Comparison of ENCODE assay signal across 22 cellular contexts in the genomic region with DNA sequence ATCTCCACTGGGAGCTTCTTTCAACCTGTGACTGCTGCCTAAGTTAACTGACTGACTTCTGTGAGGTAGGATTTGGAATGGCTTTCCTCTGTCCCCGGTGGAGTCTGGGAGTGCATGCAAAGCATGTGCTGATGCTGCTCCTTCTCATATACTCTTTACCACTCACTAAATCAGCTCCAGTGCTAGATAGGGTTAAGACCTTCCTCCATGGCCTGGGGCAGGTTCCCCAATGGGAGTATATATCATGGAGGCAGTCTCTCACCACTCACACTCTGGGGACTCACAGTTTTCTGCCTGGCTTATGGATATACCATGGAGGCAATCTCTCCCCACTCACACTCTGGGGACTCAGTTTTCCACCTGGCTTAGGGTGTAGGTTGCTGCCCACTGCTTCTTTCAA. TPM values are rescaled to one million over a fixed set of nuclear protein-coding genes. Genes with fewer than 3 reads are reported as not detected.
DNase-seq lines count a peak whose midpoint lies in the region; ATAC-seq and TF ChIP-seq lines count a peak whose summit lies in the region.
"Had no signal": no experiment of that assay in that cellular context is flagged by ENCODE, and none has a peak within 500 bp of the region (broad histone marks: within the 10 kb centered on the region; RNA-seq: fewer than 3 reads in every experiment).

No MANE protein-coding gene starts in this region.

- H3K27me3 Mint-ChIP-seq in activated naive CD4-positive, alpha-beta T cell treated with anti-CD3 and anti-CD28 coated beads for 36 hours (ENCODE audit: low read depth) = peaks cover 3% of the 10 kb centered on the region
- H3K27me3 Mint-ChIP-seq in activated CD8-positive, alpha-beta T cell treated with anti-CD3 and anti-CD28 coated beads, Interleukin-2, amount 10 ng/mL, durations not matched to agents 7 days and 5 days (ENCODE audit: low read depth) = no peaks in the 10 kb centered on the region
- H3K27me3 Mint-ChIP-seq in naive thymus-derived CD8-positive, alpha-beta T cell = no peaks in the 10 kb centered on the region
- H3K27me3 Mint-ChIP-seq: memory B cell had no signal

- no peak overlapping the region for H3K4me3 ChIP-seq in tibial nerve
- H3K4me3 ChIP-seq: breast epithelium, colonic mucosa, right lobe of liver, upper lobe of left lung had no signal

- H3K4me1 ChIP-seq in tibial nerve = peaks cover 0 to 6% (median 0%) of the 10 kb centered on the region in 4 donors
- H3K4me1 ChIP-seq: breast epithelium, colonic mucosa, upper lobe of left lung had no signal

- peaks cover 0 to 16% of the 10 kb centered on the region in 2 donors for H3K36me3 Mint-ChIP-seq in activated naive CD4-positive, alpha-beta T cell treated with anti-CD3 and anti-CD28 coated beads, Interleukin-2, amount 50 U/mL, for 72 hours
- H3K36me3 Mint-ChIP-seq in activated naive CD4-positive, alpha-beta T cell treated with anti-CD3 and anti-CD28 coated beads for 36 hours (ENCODE audit: low read depth) = peaks cover 2% of the 10 kb centered on the region
- H3K36me3 Mint-ChIP-seq in activated CD8-positive, alpha-beta T cell treated with anti-CD3 and anti-CD28 coated beads, Interleukin-2, amount 10 ng/mL, durations not matched to agents 7 days and 5 days (ENCODE audit: low read depth) = no peaks in the 10 kb centered on the region
- peaks cover 0 to 6% (median 5%) of the 10 kb centered on the region in 3 donors for H3K36me3 Mint-ChIP-seq in naive thymus-derived CD8-positive, alpha-beta T cell

- H3K4me1 Mint-ChIP-seq in activated naive CD4-positive, alpha-beta T cell treated with anti-CD3 and anti-CD28 coated beads for 36 hours (ENCODE audit: low read depth) = no peaks in the 10 kb centered on the region
- no peaks in the 10 kb centered on the region for H3K4me1 Mint-ChIP-seq in activated CD8-positive, alpha-beta T cell treated with anti-CD3 and anti-CD28 coated beads, Interleukin-2, amount 10 ng/mL, durations not matched to agents 7 days and 5 days (ENCODE audit: low read depth)
- peaks cover 0 to 28% (median 8%) of the 10 kb centered on the region in 4 donors for H3K4me1 Mint-ChIP-seq in naive thymus-derived CD8-positive, alpha-beta T cell

- TF ChIP-seq CTCF in tibial nerve (IDR thresholded peaks at IDR 0.05) = no peak

- peak; percentile 75 to 80 for ATAC-seq in activated naive CD4-positive, alpha-beta T cell treated with anti-CD3 and anti-CD28 coated beads, Interleukin-2, amount 50 U/mL, for 72 hours
- peak; percentile 79 for ATAC-seq in activated CD8-positive, alpha-beta T cell treated with anti-CD3 and anti-CD28 coated beads, Interleukin-2, amount 10 ng/mL, durations not matched to agents 7 days and 5 days
- peak; percentile 49 to 50 for ATAC-seq in naive thymus-derived CD8-positive, alpha-beta T cell

- POLR2A ChIA-PET in activated CD8-positive, alpha-beta T cell treated with anti-CD3 and anti-CD28 coated beads, Interleukin-2, amount 10 ng/mL, durations not matched to agents 7 days and 5 days (lab: Charles Lee) = interaction anchor here (1.2 kb wide), 1 partner anchor 9 kb away, joined by 4 read pairs; no protein-coding TSS in a partner anchor
- POLR2A ChIA-PET in naive thymus-derived CD8-positive, alpha-beta T cell (lab: Charles Lee) = interaction anchor here (1.0 kb wide), 1 partner anchor 11 kb away, joined by 3 read pairs; no protein-coding TSS in a partner anchor

- H3K4me3 Mint-ChIP-seq in activated naive CD4-positive, alpha-beta T cell treated with anti-CD3 and anti-CD28 coated beads for 36 hours = no peak overlapping the region
- H3K4me3 Mint-ChIP-seq in activated CD8-positive, alpha-beta T cell treated with anti-CD3 and anti-CD28 coated beads, Interleukin-2, amount 10 ng/mL, durations not matched to agents 7 days and 5 days = no peak overlapping the region
- H3K4me3 Mint-ChIP-seq in naive thymus-derived CD8-positive, alpha-beta T cell = no peak overlapping the region
- H3K4me3 Mint-ChIP-seq: memory B cell had no signal

- no peak overlapping the region for H3K27ac Mint-ChIP-seq in activated naive CD4-positive, alpha-beta T cell treated with anti-CD3 and anti-CD28 coated beads, Interleukin-2, amount 50 U/mL, for 72 hours
- H3K27ac Mint-ChIP-seq in activated naive CD4-positive, alpha-beta T cell treated with anti-CD3 and anti-CD28 coated beads for 36 hours = no peak overlapping the region
- H3K27ac Mint-ChIP-seq in activated CD8-positive, alpha-beta T cell treated with anti-CD3 and anti-CD28 coated beads, Interleukin-2, amount 10 ng/mL, durations not matched to agents 7 days and 5 days = no peak overlapping the region
- H3K27ac Mint-ChIP-seq in naive thymus-derived CD8-positive, alpha-beta T cell = peak overlapping the region in 1 of 10 donors; percentile 43
- H3K27ac Mint-ChIP-seq: memory B cell had no signal

- intact Hi-C loops in activated naive CD4-positive, alpha-beta T cell treated with anti-CD3 and anti-CD28 coated beads for 36 hours (cut with micrococcal nuclease) = no loop called here

- CTCF ChIA-PET in activated naive CD4-positive, alpha-beta T cell treated with anti-CD3 and anti-CD28 coated beads for 36 hours (lab: Charles Lee) = no interaction called here
- CTCF ChIA-PET in activated CD8-positive, alpha-beta T cell treated with anti-CD3 and anti-CD28 coated beads, Interleukin-2, amount 10 ng/mL, durations not matched to agents 7 days and 5 days (lab: Charles Lee) = no interaction called here

- H3K27ac ChIP-seq in tibial nerve = no peak overlapping the region
- H3K27ac ChIP-seq: breast epithelium, colonic mucosa, upper lobe of left lung had no signal

- no peak for TF ChIP-seq POLR2A in tibial nerve (IDR thresholded peaks at IDR 0.05)

- no peak for DNase-seq in activated naive CD4-positive, alpha-beta T cell treated with anti-CD3 and anti-CD28 coated beads, Interleukin-2, amount 50 U/mL, for 72 hours (ENCODE audit: low spot score in 2 of 2)
- DNase-seq in activated naive CD4-positive, alpha-beta T cell treated with anti-CD3 and anti-CD28 coated beads for 36 hours = no peak
- DNase-seq in activated CD8-positive, alpha-beta T cell treated with anti-CD3 and anti-CD28 coated beads, Interleukin-2, amount 10 ng/mL, durations not matched to agents 7 days and 5 days = peak; percentile 27
- DNase-seq in naive thymus-derived CD8-positive, alpha-beta T cell = no peak
- no peak for DNase-seq in NCI-H446 (lab: John Stamatoyannopoulos, UW)
- DNase-seq in tibial nerve (ENCODE audit: low spot score in 2 of 2) = no peak
- no peak for DNase-seq in T-helper 1 cell
- DNase-seq: activated CD4-positive, alpha-beta T cell treated with anti-CD3 and anti-CD28 coated beads for 1 hour; activated CD8-positive, alpha-beta memory T cell treated with anti-CD3 and anti-CD28 coated beads, Interleukin-2, amount 50 U/mL, for 4 hours; activated gamma-delta T cell; amniotic stem cell; colonic mucosa; DMS153; Karpas-422; NCI-H1092; NCI-H1930; NCI-H2227 treated with DMSO at 0.1 percent for 48 hours; right lobe of liver; upper lobe of left lung had no signal

- peaks cover 0 to 3% of the 10 kb centered on the region in 2 donors for H3K9me3 Mint-ChIP-seq in activated naive CD4-positive, alpha-beta T cell treated with anti-CD3 and anti-CD28 coated beads, Interleukin-2, amount 50 U/mL, for 72 hours
- no peaks in the 10 kb centered on the region for H3K9me3 Mint-ChIP-seq in activated naive CD4-positive, alpha-beta T cell treated with anti-CD3 and anti-CD28 coated beads for 36 hours
- H3K9me3 Mint-ChIP-seq in activated CD8-positive, alpha-beta T cell treated with anti-CD3 and anti-CD28 coated beads, Interleukin-2, amount 10 ng/mL, durations not matched to agents 7 days and 5 days (ENCODE audit: insufficient read depth) = no peaks in the 10 kb centered on the region
- peaks cover 0 to 3% (median 0%) of the 10 kb centered on the region in 9 donors for H3K9me3 Mint-ChIP-seq in naive thymus-derived CD8-positive, alpha-beta T cell
- H3K9me3 Mint-ChIP-seq: memory B cell had no signal

- no peak for TF ChIP-seq EP300 in tibial nerve (IDR thresholded peaks at IDR 0.05)

- no peaks in the 10 kb centered on the region for H3K9me3 ChIP-seq in tibial nerve
- H3K9me3 ChIP-seq: breast epithelium, colonic mucosa, right lobe of liver, upper lobe of left lung had no signal

- no peaks in the 10 kb centered on the region for H3K36me3 ChIP-seq in tibial nerve
- H3K36me3 ChIP-seq: breast epithelium, colonic mucosa, right lobe of liver, upper lobe of left lung had no signal

- WGBS in tibial nerve, 2 donors = 0% methylated on average over 1 of the region's 1 CpG

- no peaks in the 10 kb centered on the region for H3K27me3 ChIP-seq in tibial nerve
- H3K27me3 ChIP-seq: breast epithelium, colonic mucosa, right lobe of liver, upper lobe of left lung had no signal

RNA-seq across cellular contexts. Expression of a gene that starts 10.1 kb away (rescaled TPM):
- 10 to 100 TPM in 1 of 2 donors, 1 to 10 TPM in 1; 5.1 to 13.8 TPM for total RNA-seq in activated naive CD4-positive, alpha-beta T cell treated with anti-CD3 and anti-CD28 coated beads, Interleukin-2, amount 50 U/mL, for 72 hours
- total RNA-seq in activated naive CD4-positive, alpha-beta T cell treated with anti-CD3 and anti-CD28 coated beads for 36 hours = 1 to 10 TPM; 7.9 to 9.0 TPM
- 10 to 100 TPM; 14.6 to 14.7 TPM for total RNA-seq in activated CD8-positive, alpha-beta T cell treated with anti-CD3 and anti-CD28 coated beads, Interleukin-2, amount 10 ng/mL, durations not matched to agents 7 days and 5 days
- 10 to 100 TPM; 21.9 to 23.2 TPM for total RNA-seq in naive thymus-derived CD8-positive, alpha-beta T cell
- 10 to 100 TPM; 16.9 to 19.7 (median 17.0) TPM for polyA plus RNA-seq in naive thymus-derived CD8-positive, alpha-beta T cell
- 10 to 100 TPM in 1 of 4 donors, 1 to 10 TPM in 3; 6.9 to 10.0 (median 8.9) TPM for total RNA-seq in tibial nerve

RNA-seq across cellular contexts. Expression of a gene that starts 30.7 kb away (rescaled TPM):
- 1 to 10 TPM; 2.0 to 3.2 TPM for total RNA-seq in activated naive CD4-positive, alpha-beta T cell treated with anti-CD3 and anti-CD28 coated beads, Interleukin-2, amount 50 U/mL, for 72 hours
- 1 to 10 TPM in 1 of 2 experiments, under 1 TPM in 1; 0.62 to 1.2 TPM for total RNA-seq in activated naive CD4-positive, alpha-beta T cell treated with anti-CD3 and anti-CD28 coated beads for 36 hours
- total RNA-seq in activated CD8-positive, alpha-beta T cell treated with anti-CD3 and anti-CD28 coated beads, Interleukin-2, amount 10 ng/mL, durations not matched to agents 7 days and 5 days = 1 to 10 TPM in 1 of 2 experiments, under 1 TPM in 1; 0.89 to 1.5 TPM
- total RNA-seq in naive thymus-derived CD8-positive, alpha-beta T cell = 1 to 10 TPM; 5.7 to 6.0 TPM
- 1 to 10 TPM; 2.9 to 5.0 (median 3.9) TPM for polyA plus RNA-seq in naive thymus-derived CD8-positive, alpha-beta T cell
- 10 to 100 TPM in 3 of 4 donors, 1 to 10 TPM in 1; 9.3 to 41.5 (median 18.0) TPM for total RNA-seq in tibial nerve
- total RNA-seq: G401 had no signal
